In the genomic region with DNA sequence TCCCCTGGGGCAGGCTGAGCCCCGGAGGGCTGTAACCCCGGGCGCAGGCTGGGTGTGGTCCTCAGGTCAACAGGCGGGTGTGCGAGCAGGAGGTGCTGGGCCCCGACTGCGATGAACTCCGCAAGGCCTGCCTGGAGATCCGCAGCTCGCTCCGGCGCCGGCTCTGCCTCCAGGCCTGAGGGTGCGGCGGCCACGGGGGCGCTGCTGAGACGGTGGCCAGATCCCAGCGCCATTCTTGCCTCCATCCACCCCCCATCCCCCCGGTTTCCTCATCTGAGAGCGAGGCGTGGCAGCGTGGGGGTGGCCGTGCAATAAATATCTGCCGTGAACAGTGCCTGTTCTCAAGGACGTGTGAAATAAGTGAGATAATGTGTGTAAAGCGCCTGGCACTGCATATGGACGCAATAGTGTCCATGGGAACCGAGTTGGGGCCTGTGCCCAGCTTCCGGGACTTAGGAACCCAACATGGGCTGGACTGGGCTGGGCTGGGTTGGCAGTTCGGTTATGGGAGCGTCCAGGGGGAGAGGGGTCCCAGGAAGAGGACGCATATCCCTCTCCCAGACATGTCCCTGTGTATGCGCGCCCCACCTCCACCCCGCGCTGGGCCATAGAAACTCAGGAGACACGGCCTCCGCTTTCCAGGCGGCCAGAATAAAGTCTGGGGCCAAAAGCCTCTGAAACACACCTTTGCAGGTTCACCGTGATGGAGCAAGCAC, we compare ENCODE assay signal across 8 cellular contexts. TPM values are rescaled to one million over a fixed set of nuclear protein-coding genes. Genes with fewer than 3 reads are reported as not detected.
DNase-seq lines count a peak whose midpoint lies in the region; ATAC-seq and TF ChIP-seq lines count a peak whose summit lies in the region.

No MANE protein-coding gene starts in this region.

- H3K4me1 ChIP-seq in ectodermal cell (ENCODE audit: control insufficient read depth, insufficient read depth, low read length) (no peaks in the 10 kb centered on the region), liver (ENCODE audit: control insufficient read depth in 4 of 4, insufficient read depth in 4 of 4, low read length in 3 of 4) (peaks cover 0 to 21% (median 9%) of the 10 kb centered on the region in 4 donors)

- peaks cover 0 to 10% (median 7%) of the 10 kb centered on the region in 7 donors for H3K9me3 Mint-ChIP-seq in CD14-positive monocyte

- DNase-seq in CD14-positive monocyte (ENCODE audit: low spot score) (no peak), MG63 (peak; percentile 55)
- DNase-seq in stimulated activated CD8-positive, alpha-beta memory T cell treated with anti-CD3 and anti-CD28 coated beads, Interleukin-2, amount 100 ng/mL, for 48 hours (ENCODE audit: low read depth in 2 of 2) = peak; percentile 50 to 54

- ATAC-seq in GM19351 (IDR thresholded peaks at IDR 0.05; ENCODE audit: unreplicated experiment) = peak; percentile 6
- no peak for ATAC-seq in HG02588 (IDR thresholded peaks at IDR 0.05; ENCODE audit: unreplicated experiment)

- H3K4me1 Mint-ChIP-seq in CD14-positive monocyte = peaks cover 29% of the 10 kb centered on the region

- peak overlapping the region; percentile 87 to 91 for H3K4me3 Mint-ChIP-seq in CD14-positive monocyte

- H3K36me3 ChIP-seq in MG63 (no peaks in the 10 kb centered on the region), ectodermal cell (ENCODE audit: control insufficient read depth, insufficient read depth, low read length) (no peaks in the 10 kb centered on the region), liver (ENCODE audit: control insufficient read depth in 4 of 4, insufficient read depth in 3 of 4, low read depth in 1 of 4, low read length in 3 of 4) (no peaks in the 10 kb centered on the region)

- no peaks in the 10 kb centered on the region for H3K9me3 ChIP-seq in MG63
- H3K9me3 ChIP-seq in ectodermal cell (ENCODE audit: control insufficient read depth, low read length) = no peaks in the 10 kb centered on the region
- no peaks in the 10 kb centered on the region for H3K9me3 ChIP-seq in liver (ENCODE audit: control insufficient read depth in 4 of 4, low read length in 3 of 4)

- H3K9ac ChIP-seq in liver (ENCODE audit: low read depth in 1 of 2, low read length in 2 of 2) = no peak overlapping the region

- TF ChIP-seq CTCF in CD14-positive monocyte (IDR thresholded peaks at IDR 0.05) (peak; percentile 52), WI38 (IDR thresholded peaks at IDR 0.05; ENCODE audit: low read depth, low read length) (peak; percentile 39; the same call in 1 of the 2 replicates), liver (IDR thresholded peaks at IDR 0.05; ENCODE audit: low read depth, low read length, missing input control) (no peak)

- intact Hi-C loops in CD14-positive monocyte (cut with micrococcal nuclease) = loop anchor here in 1 of 2 donors (2.0 to 10.0 kb wide), 3 partner anchors 15 to 305 kb away; a partner anchor contains a TSS

- H3K27ac ChIP-seq in ectodermal cell (ENCODE audit: insufficient read depth, low read depth, low read length, poor library complexity, severe bottlenecking) (peak overlapping the region; percentile 26), liver (ENCODE audit: low read depth in 1 of 2, low read length in 2 of 2) (peak overlapping the region in 1 of 2 donors; percentile 14)

- H3K27me3 ChIP-seq in MG63 (no peaks in the 10 kb centered on the region), ectodermal cell (ENCODE audit: control insufficient read depth, insufficient read depth, low read length, poor library complexity, severe bottlenecking) (peaks cover 25% of the 10 kb centered on the region), liver (ENCODE audit: control insufficient read depth in 4 of 4, insufficient read depth in 4 of 4, low read length in 3 of 4) (no peaks in the 10 kb centered on the region)

- peaks cover 32 to 53% (median 46%) of the 10 kb centered on the region in 3 donors for H3K27me3 Mint-ChIP-seq in CD14-positive monocyte (ENCODE audit: low read depth in 3 of 3)

- 2% methylated on average over 41 of the region's 41 CpGs for WGBS in ectodermal cell, 2 experiments
- 35% methylated on average over 41 of the region's 41 CpGs for WGBS in liver

- TF ChIP-seq RAD21 in liver (IDR thresholded peaks at IDR 0.05) = peak in 1 of 2 donors; percentile 13

- peak overlapping the region; percentile 48 to 88 (median 80) for H3K27ac Mint-ChIP-seq in CD14-positive monocyte

- H3K36me3 Mint-ChIP-seq in CD14-positive monocyte = peaks cover 0 to 2% of the 10 kb centered on the region in 2 donors

- H3K4me3 ChIP-seq in MG63 (peak overlapping the region; percentile 65), WI38 (ENCODE audit: low read depth, low read length) (peak overlapping the region; percentile 74), ectodermal cell (ENCODE audit: insufficient read depth, low read depth, low read length) (peak overlapping the region; percentile 86), liver (ENCODE audit: low read depth in 1 of 3, low read length in 3 of 3) (peak overlapping the region; percentile 6 to 61 (median 61))

TF ChIP-seq in liver, 16 proteins besides CTCF, POLR2A, EP300 and RAD21:
- no peak for TF ChIP-seq SP1 (IDR thresholded peaks at IDR 0.05)
- TF ChIP-seq NR2F2 (IDR thresholded peaks at IDR 0.05) = no peak
- no peak for TF ChIP-seq EGR1 (IDR thresholded peaks at IDR 0.05; ENCODE audit: low read depth in 2 of 2)
- TF ChIP-seq TAF1 (conservative IDR thresholded peaks at IDR 0.05) = no peak
- TF ChIP-seq RXRA (IDR thresholded peaks at IDR 0.05) = no peak
- TF ChIP-seq, protein P1, sequence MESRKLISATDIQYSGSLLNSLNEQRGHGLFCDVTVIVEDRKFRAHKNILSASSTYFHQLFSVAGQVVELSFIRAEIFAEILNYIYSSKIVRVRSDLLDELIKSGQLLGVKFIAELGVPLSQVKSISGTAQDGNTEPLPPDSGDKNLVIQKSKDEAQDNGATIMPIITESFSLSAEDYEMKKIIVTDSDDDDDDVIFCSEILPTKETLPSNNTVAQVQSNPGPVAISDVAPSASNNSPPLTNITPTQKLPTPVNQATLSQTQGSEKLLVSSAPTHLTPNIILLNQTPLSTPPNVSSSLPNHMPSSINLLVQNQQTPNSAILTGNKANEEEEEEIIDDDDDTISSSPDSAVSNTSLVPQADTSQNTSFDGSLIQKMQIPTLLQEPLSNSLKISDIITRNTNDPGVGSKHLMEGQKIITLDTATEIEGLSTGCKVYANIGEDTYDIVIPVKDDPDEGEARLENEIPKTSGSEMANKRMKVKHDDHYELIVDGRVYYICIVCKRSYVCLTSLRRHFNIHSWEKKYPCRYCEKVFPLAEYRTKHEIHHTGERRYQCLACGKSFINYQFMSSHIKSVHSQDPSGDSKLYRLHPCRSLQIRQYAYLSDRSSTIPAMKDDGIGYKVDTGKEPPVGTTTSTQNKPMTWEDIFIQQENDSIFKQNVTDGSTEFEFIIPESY (IDR thresholded peaks at IDR 0.05) = no peak
- TF ChIP-seq, protein P2, sequence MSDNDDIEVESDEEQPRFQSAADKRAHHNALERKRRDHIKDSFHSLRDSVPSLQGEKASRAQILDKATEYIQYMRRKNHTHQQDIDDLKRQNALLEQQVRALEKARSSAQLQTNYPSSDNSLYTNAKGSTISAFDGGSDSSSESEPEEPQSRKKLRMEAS (IDR thresholded peaks at IDR 0.05) = no peak
- TF ChIP-seq FOXA1 (IDR thresholded peaks at IDR 0.05) = no peak
- TF ChIP-seq FOXA2 (IDR thresholded peaks at IDR 0.05) = no peak

RNA-seq across cellular contexts. Expression of a gene that starts 15.0 kb away (rescaled TPM):
- 1 to 10 TPM; 1.5 to 2.6 TPM for polyA plus RNA-seq in CD14-positive monocyte
- 2.8 and 11.9 TPM in 2 replicates for total RNA-seq in MG63 (2014; rRNA removed; shearing (Covaris generic); ENCODE audit: low replicate concordance)
- polyA plus RNA-seq in ectodermal cell (2013, experiment 1 of 4) = 9.6 TPM
- 8.5 TPM for polyA plus RNA-seq in ectodermal cell (2013, experiment 2 of 4)
- 8.9 TPM for polyA plus RNA-seq in ectodermal cell (2013, experiment 3 of 4)
- 9.2 TPM for polyA plus RNA-seq in ectodermal cell (2013, experiment 4 of 4)
- total RNA-seq in liver = 1 to 10 TPM; 1.9 to 4.5 TPM
- polyA plus RNA-seq in liver = 1 to 10 TPM in 1 of 2 donors, under 1 TPM in 1; 0.56 to 1.6 TPM

RNA-seq across cellular contexts. Expression of a gene that starts 37.4 kb away (rescaled TPM):
- polyA plus RNA-seq in CD14-positive monocyte (1 to 10 TPM; 1.0 to 1.3 TPM), liver (1 to 10 TPM; 2.0 to 5.9 TPM)
- total RNA-seq in MG63 (2014; rRNA removed; shearing (Covaris generic); ENCODE audit: low replicate concordance) = 15.5 and 22.6 TPM in 2 replicates
- 19.7 TPM for polyA plus RNA-seq in ectodermal cell (2013, experiment 1 of 4)
- polyA plus RNA-seq in ectodermal cell (2013, experiment 2 of 4) = 19.5 TPM
- polyA plus RNA-seq in ectodermal cell (2013, experiment 3 of 4) = 16.9 TPM
- polyA plus RNA-seq in ectodermal cell (2013, experiment 4 of 4) = 17.8 TPM
- 1 to 10 TPM; 4.1 to 6.9 TPM for total RNA-seq in liver

RNA-seq across cellular contexts. Expression of a gene that starts 38.2 kb away (rescaled TPM):
- not detected for polyA plus RNA-seq in CD14-positive monocyte
- not detected in 2 replicates for total RNA-seq in MG63 (2014; rRNA removed; shearing (Covaris generic); ENCODE audit: low replicate concordance)
- not detected for polyA plus RNA-seq in ectodermal cell (2013, experiment 1 of 4)
- polyA plus RNA-seq in ectodermal cell (2013, experiment 2 of 4) = not detected
- polyA plus RNA-seq in ectodermal cell (2013, experiment 3 of 4) = not detected
- not detected for polyA plus RNA-seq in ectodermal cell (2013, experiment 4 of 4)
- total RNA-seq in liver = not detected
- polyA plus RNA-seq in liver = not detected

RNA-seq across cellular contexts. Expression of a gene that starts 50.7 kb away (rescaled TPM):
- polyA plus RNA-seq in CD14-positive monocyte (not detected), liver (not detected)
- total RNA-seq in MG63 (2014; rRNA removed; shearing (Covaris generic); ENCODE audit: low replicate concordance) = not detected in 2 replicates
- 8.9 TPM for polyA plus RNA-seq in ectodermal cell (2013, experiment 1 of 4)
- polyA plus RNA-seq in ectodermal cell (2013, experiment 2 of 4) = 8.2 TPM
- 9.5 TPM for polyA plus RNA-seq in ectodermal cell (2013, experiment 3 of 4)
- polyA plus RNA-seq in ectodermal cell (2013, experiment 4 of 4) = 10.3 TPM
- not detected for total RNA-seq in liver
